ENCODE assay signal across 27 cellular contexts in the genomic region with DNA sequence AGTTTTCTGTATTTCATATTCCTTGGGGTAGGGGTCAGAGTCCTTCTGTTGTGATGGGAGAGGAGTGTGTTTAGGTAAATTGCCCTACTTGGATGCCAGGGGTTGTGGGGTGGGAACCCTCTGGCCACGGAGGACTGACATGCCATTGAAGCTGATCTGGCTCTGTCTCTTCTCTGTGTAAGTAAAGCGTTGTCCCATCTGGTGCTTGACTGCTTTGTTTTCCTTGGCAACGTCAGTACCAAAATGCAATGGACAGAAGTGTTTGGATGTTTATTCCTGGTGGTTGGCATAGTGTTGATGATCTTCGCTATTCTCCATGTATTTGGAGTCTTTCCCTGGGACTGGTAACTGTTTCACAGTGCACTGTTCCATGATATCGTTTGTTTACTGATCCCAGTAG.
"Had no signal": no experiment of that assay in that cellular context is flagged by ENCODE, and none has a peak within 500 bp of the region (broad histone marks: within the 10 kb centered on the region; RNA-seq: fewer than 3 reads in every experiment).

No MANE protein-coding gene starts in this region.

- H3K9me3 Mint-ChIP-seq: immature natural killer cell; memory B cell; natural killer cell treated with Interleukin-12 subunit alpha and Interleukin-12 subunit beta and Interleukin-15 and Interleukin-18, amount 100 ng/mL, for 72 hours had no signal

- H3K27ac Mint-ChIP-seq: activated CD8-positive, alpha-beta memory T cell treated with anti-CD3 and anti-CD28 coated beads, Interleukin-2, amount 10 ng/mL, durations not matched to agents 7 days and 5 days; activated CD8-positive, alpha-beta T cell treated with anti-CD3 and anti-CD28 coated beads, Interleukin-2, amount 10 ng/mL, durations not matched to agents 7 days and 5 days; activated naive CD8-positive, alpha-beta T cell; immature natural killer cell; memory B cell; natural killer cell treated with Interleukin-12 subunit alpha and Interleukin-12 subunit beta and Interleukin-15 and Interleukin-18, amount 100 ng/mL, for 72 hours; T-helper 17 cell; WTC11 had no signal

- H3K4me3 ChIP-seq: spleen, testis, uterus had no signal

- H3K36me3 Mint-ChIP-seq: activated CD8-positive, alpha-beta memory T cell treated with anti-CD3 and anti-CD28 coated beads, Interleukin-2, amount 10 ng/mL, durations not matched to agents 7 days and 5 days; activated naive CD8-positive, alpha-beta T cell; immature natural killer cell; memory B cell; natural killer cell treated with Interleukin-12 subunit alpha and Interleukin-12 subunit beta and Interleukin-15 and Interleukin-18, amount 100 ng/mL, for 72 hours had no signal

- H3K27ac ChIP-seq: spleen, testis, uterus had no signal

- DNase-seq: activated CD4-positive, alpha-beta T cell treated with anti-CD3 and anti-CD28 coated beads for 1 hour; activated CD4-positive, alpha-beta T cell treated with anti-CD3 and anti-CD28 coated beads, Interleukin-2, amount 50 U/mL, for 1 hour; activated CD8-positive, alpha-beta memory T cell treated with anti-CD3 and anti-CD28 coated beads, Interleukin-2, amount 10 ng/mL, durations not matched to agents 7 days and 5 days; activated CD8-positive, alpha-beta T cell treated with anti-CD3 and anti-CD28 coated beads, Interleukin-2, amount 10 ng/mL, durations not matched to agents 7 days and 5 days; activated effector memory CD4-positive, alpha-beta T cell treated with Interleukin-2 at 50 U/mL for 16 hours; activated naive CD4-positive, alpha-beta T cell treated with Interleukin-2 at 50 U/mL for 16 hours; activated T-cell treated with anti-CD3 and anti-CD28 coated beads for 4 hours; anterior cingulate cortex; dermis blood vessel endothelial cell; effector CD8-positive, alpha-beta T cell; head of caudate nucleus; hippocampal formation; immature natural killer cell; kidney; left colon; right cardiac atrium; spleen; stimulated activated naive CD4-positive, alpha-beta T cell; T-helper 17 cell; trophoblast cell; uterus had no signal

- ATAC-seq: activated CD8-positive, alpha-beta memory T cell treated with anti-CD3 and anti-CD28 coated beads, Interleukin-2, amount 10 ng/mL, durations not matched to agents 7 days and 5 days; activated CD8-positive, alpha-beta T cell treated with anti-CD3 and anti-CD28 coated beads, Interleukin-2, amount 10 ng/mL, durations not matched to agents 7 days and 5 days; left colon; right cardiac atrium; T-helper 17 cell; WTC11 had no signal

- H3K4me3 Mint-ChIP-seq: activated CD8-positive, alpha-beta memory T cell treated with anti-CD3 and anti-CD28 coated beads, Interleukin-2, amount 10 ng/mL, durations not matched to agents 7 days and 5 days; activated CD8-positive, alpha-beta T cell treated with anti-CD3 and anti-CD28 coated beads, Interleukin-2, amount 10 ng/mL, durations not matched to agents 7 days and 5 days; activated naive CD8-positive, alpha-beta T cell; immature natural killer cell; memory B cell; natural killer cell treated with Interleukin-12 subunit alpha and Interleukin-12 subunit beta and Interleukin-15 and Interleukin-18, amount 100 ng/mL, for 72 hours; T-helper 17 cell; WTC11 had no signal

- H3K27me3 ChIP-seq: testis, uterus had no signal

- FAIRE-seq: colon, kidney had no signal

- H3K4me1 Mint-ChIP-seq: activated CD8-positive, alpha-beta memory T cell treated with anti-CD3 and anti-CD28 coated beads, Interleukin-2, amount 10 ng/mL, durations not matched to agents 7 days and 5 days; immature natural killer cell; memory B cell had no signal

- H3K36me3 ChIP-seq: spleen, uterus had no signal

- H3K9me3 ChIP-seq: spleen, testis, uterus had no signal

- H3K4me1 ChIP-seq: spleen, testis, uterus had no signal
